In genomic region chr7:158280467-158281154, GRCh38 we compare ENCODE assay signal across 3 cellular contexts.
TF ChIP-seq lines count a peak whose summit lies in the region.

No MANE protein-coding gene starts in this region.

TF ChIP-seq in SK-N-SH, 30 proteins besides CTCF, POLR2A, EP300 and RAD21 (continues in another document):
- TF ChIP-seq USF2 (IDR thresholded peaks at IDR 0.05; ENCODE audit: borderline replicate concordance, low read depth, low read length) (no peak), TAF1 (IDR thresholded peaks at IDR 0.05; ENCODE audit: borderline replicate concordance, low read depth, low read length) (no peak), RXRA (IDR thresholded peaks at IDR 0.05; ENCODE audit: borderline replicate concordance, low read depth) (no peak), FOXJ3 (CRISPR knock-in tag; IDR thresholded peaks at IDR 0.05) (no peak), RFX5 (IDR thresholded peaks at IDR 0.05; ENCODE audit: low read length) (no peak), TCF12 (IDR thresholded peaks at IDR 0.05) (no peak), TEAD4 (IDR thresholded peaks at IDR 0.05; ENCODE audit: borderline replicate concordance, insufficient read depth) (no peak), MEF2A (IDR thresholded peaks at IDR 0.05; ENCODE audit: borderline replicate concordance, low read depth) (no peak), YY1 (IDR thresholded peaks at IDR 0.05; ENCODE audit: low read depth) (no peak), MXI1 (IDR thresholded peaks at IDR 0.05; ENCODE audit: low read depth, low read length) (no peak), SMC3 (IDR thresholded peaks at IDR 0.05; ENCODE audit: low read depth, low read length) (no peak), GABPA (IDR thresholded peaks at IDR 0.05; ENCODE audit: low read depth) (no peak), GATA2 (CRISPR knock-in tag; IDR thresholded peaks at IDR 0.05) (no peak), PBX3 (IDR thresholded peaks at IDR 0.05) (no peak), EZH2phosphoT487 (IDR thresholded peaks at IDR 0.05; ENCODE audit: borderline replicate concordance, low read depth) (no peak), REST (IDR thresholded peaks at IDR 0.05; ENCODE audit: low read depth, low read length) (no peak), CHD2 (IDR thresholded peaks at IDR 0.05; ENCODE audit: low read length, partially characterized antibody) (no peak), MAX (IDR thresholded peaks at IDR 0.05; ENCODE audit: low read depth) (no peak)

TF ChIP-seq in SK-N-SH treated with all-trans-retinoic acid at 6 μM for 48 hours, 23 proteins besides CTCF, POLR2A, EP300 and RAD21 (continues in another document):
- TF ChIP-seq CREB5 (CRISPR knock-in tag; IDR thresholded peaks at IDR 0.05; ENCODE audit: low read depth) (no peak), ZC3H10 (CRISPR knock-in tag; IDR thresholded peaks at IDR 0.05) (no peak), ZNF70 (CRISPR knock-in tag; IDR thresholded peaks at IDR 0.05) (no peak), PPARA (CRISPR knock-in tag; IDR thresholded peaks at IDR 0.05; ENCODE audit: borderline replicate concordance) (no peak), RARB (CRISPR knock-in tag; IDR thresholded peaks at IDR 0.05) (no peak), PATZ1 (CRISPR knock-in tag; IDR thresholded peaks at IDR 0.05; ENCODE audit: borderline replicate concordance) (no peak), ISL1 (CRISPR knock-in tag; IDR thresholded peaks at IDR 0.05) (no peak), TSHZ2 (CRISPR knock-in tag; IDR thresholded peaks at IDR 0.05) (no peak), ESRRG (CRISPR knock-in tag; IDR thresholded peaks at IDR 0.05) (no peak), ZNF565 (CRISPR knock-in tag; conservative IDR thresholded peaks at IDR 0.05; ENCODE audit: low read depth) (no peak), CSDC2 (CRISPR knock-in tag; IDR thresholded peaks at IDR 0.05) (no peak), SNAI2 (CRISPR knock-in tag; IDR thresholded peaks at IDR 0.05) (no peak), BACH2 (CRISPR knock-in tag; IDR thresholded peaks at IDR 0.05; ENCODE audit: borderline replicate concordance) (no peak), GLIS3 (CRISPR knock-in tag; IDR thresholded peaks at IDR 0.05) (no peak), ZFP30 (CRISPR knock-in tag; IDR thresholded peaks at IDR 0.05) (no peak), CSRNP3 (CRISPR knock-in tag; IDR thresholded peaks at IDR 0.05) (no peak), TCF4 (CRISPR knock-in tag; IDR thresholded peaks at IDR 0.05; ENCODE audit: borderline replicate concordance) (no peak), ZNF8 (CRISPR knock-in tag; IDR thresholded peaks at IDR 0.05) (no peak)

TF ChIP-seq in K562, 482 proteins besides CTCF, POLR2A, EP300 and RAD21 (continued from another document):
- TF ChIP-seq MYBL2 (IDR thresholded peaks at IDR 0.05; ENCODE audit: low read depth): no peak
- no peak for TF ChIP-seq MYBL2 (CRISPR knock-in tag; IDR thresholded peaks at IDR 0.05; ENCODE audit: borderline replicate concordance)
- no peak for TF ChIP-seq SIN3B (IDR thresholded peaks at IDR 0.05; ENCODE audit: low read depth)
- TF ChIP-seq BCOR (IDR thresholded peaks at IDR 0.05): no peak
- no peak for TF ChIP-seq ATF4 (CRISPR knock-in tag; IDR thresholded peaks at IDR 0.05)
- TF ChIP-seq RFX7 (CRISPR knock-in tag; IDR thresholded peaks at IDR 0.05): no peak
- no peak for TF ChIP-seq HDAC8 (tag; IDR thresholded peaks at IDR 0.05)
- no peak for TF ChIP-seq SRSF1 (IDR thresholded peaks at IDR 0.05; ENCODE audit: low read depth, low read length)
- no peak for TF ChIP-seq JUND (IDR thresholded peaks at IDR 0.05; ENCODE audit: borderline replicate concordance, low read depth, low read length)
- TF ChIP-seq JUND (tag; IDR thresholded peaks at IDR 0.05; ENCODE audit: borderline replicate concordance, low read depth, low read length): no peak
- no peak for TF ChIP-seq CHCHD3 (CRISPR knock-in tag; IDR thresholded peaks at IDR 0.05)
- no peak for TF ChIP-seq KHSRP (IDR thresholded peaks at IDR 0.05)
- TF ChIP-seq SETDB1 (IDR thresholded peaks at IDR 0.05; ENCODE audit: low read length): no peak
- no peak for TF ChIP-seq TCFL5 (CRISPR knock-in tag; conservative IDR thresholded peaks at IDR 0.05)
- no peak for TF ChIP-seq SMARCA5 (IDR thresholded peaks at IDR 0.05)
- TF ChIP-seq CBX8 (IDR thresholded peaks at IDR 0.05; ENCODE audit: borderline replicate concordance, extremely low read depth, low read depth, low read length, poor library complexity, severe bottlenecking): no peak
- TF ChIP-seq ZNF324 (CRISPR knock-in tag; IDR thresholded peaks at IDR 0.05): no peak
- TF ChIP-seq PHF8 (IDR thresholded peaks at IDR 0.05; ENCODE audit: borderline replicate concordance, low read length): no peak
- TF ChIP-seq POLR2AphosphoS2 (IDR thresholded peaks at IDR 0.05; ENCODE audit: low read length): no peak
